ENCODE assay signal across 8 cellular contexts in genomic region chr10:125249948-125250347, GRCh38.
"Had no signal": no experiment of that assay in that cellular context is flagged by ENCODE, and none has a peak within 500 bp of the region (broad histone marks: within the 10 kb centered on the region; RNA-seq: fewer than 3 reads in every experiment).

No MANE protein-coding gene starts in this region.

- H3K4me3 ChIP-seq: GM12878 had no signal

- FAIRE-seq: G401.6, GM12878, GM12891, GM12892, GM18507, GM19239 had no signal

- DNase-seq: GDM1, GF-D8 had no signal
